ENCODE assay signal across 12 cellular contexts in genomic region chr7:151695856-151696555, GRCh38.
A peak's percentile ranks its signal among the peaks of the same experiment; 100 is the strongest.
DNase-seq lines count a peak whose midpoint lies in the region; ATAC-seq, FAIRE-seq and TF ChIP-seq lines count a peak whose summit lies in the region.
"Had no signal": no experiment of that assay in that cellular context is flagged by ENCODE, and none has a peak within 500 bp of the region (broad histone marks: within the 10 kb centered on the region; RNA-seq: fewer than 3 reads in every experiment).

No MANE protein-coding gene starts in this region.

- H3K4me3 ChIP-seq in kidney (ENCODE audit: low read length in 2 of 2), result no peak overlapping the region
- H3K4me3 ChIP-seq: pancreas had no signal

- no peak for TF ChIP-seq CTCF in kidney (IDR thresholded peaks at IDR 0.05; ENCODE audit: borderline replicate concordance, extremely low read depth, insufficient read depth)

- no peaks in the 10 kb centered on the region for H3K36me3 ChIP-seq in kidney (ENCODE audit: control insufficient read depth in 1 of 2, insufficient read depth in 2 of 2, low read length in 2 of 2)
- H3K36me3 ChIP-seq: pancreas had no signal

- DNase-seq in NCI-H1417 (lab: John Stamatoyannopoulos, UW) (peak; percentile 62 to 88 (median 87)), NCI-H1417 treated with DMSO at 0.1 percent for 48 hours (lab: John Stamatoyannopoulos, UW) (no peak), anterior cingulate cortex (lab: John Stamatoyannopoulos, UW) (peak in 36 of 58 donors; percentile 17 to 73 (median 38)), kidney (peak; percentile 52)
- DNase-seq in stimulated activated naive CD4-positive, alpha-beta T cell (lab: John Stamatoyannopoulos, UW), result no peak
- DNase-seq: activated CD4-positive, alpha-beta T cell treated with anti-CD3 and anti-CD28 coated beads for 36 hours; effector CD8-positive, alpha-beta T cell had no signal

- peaks cover 14 to 20% of the 10 kb centered on the region in 2 donors for H3K4me1 ChIP-seq in kidney (ENCODE audit: control insufficient read depth in 1 of 2, insufficient read depth in 1 of 2, low read depth in 1 of 2, low read length in 2 of 2)
- H3K4me1 ChIP-seq: pancreas had no signal

- no peak overlapping the region for H3K9ac ChIP-seq in kidney (ENCODE audit: low read length in 2 of 2)

- intact Hi-C loops in kidney (cut with DNase I), result no loop called here

- H3K27ac ChIP-seq in kidney (ENCODE audit: low read depth in 2 of 2, low read length in 2 of 2) (peak overlapping the region in 1 of 2 donors; percentile 76), temporal lobe (ENCODE audit: low read depth, low read length) (peak overlapping the region; percentile 76)
- H3K27ac ChIP-seq: pancreas had no signal

- ATAC-seq in HG03432 (IDR thresholded peaks at IDR 0.05; ENCODE audit: unreplicated experiment) (no peak), GM18519 (IDR thresholded peaks at IDR 0.05; ENCODE audit: low FRiP score, unreplicated experiment) (no peak)
- ATAC-seq: activated CD4-positive, alpha-beta T cell treated with anti-CD3 and anti-CD28 coated beads for 36 hours had no signal

- no peak for FAIRE-seq in kidney (lab: Jason Lieb, UNC)
- FAIRE-seq: G401.6, pancreas had no signal

- H3K9me3 ChIP-seq in kidney (ENCODE audit: control insufficient read depth in 1 of 2, low read length in 2 of 2), result no peaks in the 10 kb centered on the region
- H3K9me3 ChIP-seq: pancreas had no signal

Comparison
In these comparisons a context has a peak if more than half of its experiments do, and no peak if none do; other contexts are left out.
1. DNase-seq: peak in NCI-H1417 (3 of 3), anterior cingulate cortex (36 of 58) and kidney (single experiment); none in NCI-H1417 treated with DMSO at 0.1 percent for 48 hours (single experiment) and stimulated activated naive CD4-positive, alpha-beta T cell (0 of 6).